In the genomic region with DNA sequence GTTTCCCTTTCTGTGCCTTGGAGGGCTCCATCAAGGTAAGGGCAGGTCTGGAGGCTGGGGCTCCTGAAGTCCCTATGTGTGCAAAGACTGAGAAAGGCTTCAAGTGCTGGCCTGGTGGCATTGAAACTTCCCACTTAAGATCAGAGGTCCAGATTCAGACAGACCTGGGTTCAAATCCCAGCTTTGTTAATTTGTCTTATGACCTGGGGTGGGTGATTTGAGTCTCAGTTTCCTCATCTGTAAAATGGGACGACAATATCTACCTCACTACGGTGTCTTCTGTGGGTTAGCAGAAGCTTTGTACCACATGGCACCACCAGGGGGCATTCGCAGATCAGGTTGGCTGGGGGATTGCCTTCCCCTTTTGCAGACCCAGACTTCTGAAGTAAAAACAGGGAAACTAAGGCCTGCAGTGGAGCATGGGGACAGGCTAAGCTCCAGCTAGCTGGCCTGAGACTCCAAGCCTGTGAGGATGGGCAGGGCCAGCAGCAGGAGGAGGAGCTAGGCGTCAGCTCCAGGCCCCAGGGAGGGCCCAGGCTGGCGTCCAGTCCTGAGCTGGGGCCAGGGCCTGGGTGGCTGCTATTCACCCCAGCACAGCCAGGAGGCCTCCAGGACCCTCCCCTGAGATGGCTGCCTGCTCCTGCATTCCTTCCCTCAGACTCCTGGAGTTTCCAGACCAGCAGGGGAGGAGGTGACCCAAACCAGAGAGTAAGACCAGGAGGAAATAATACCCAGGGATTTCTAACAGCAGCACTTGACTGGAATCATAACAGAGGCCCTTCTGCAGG, we compare ENCODE assay signal across 8 cellular contexts. TPM values are rescaled to one million over a fixed set of nuclear protein-coding genes. Genes with fewer than 3 reads are reported as not detected.
DNase-seq lines count a peak whose midpoint lies in the region; ATAC-seq and TF ChIP-seq lines count a peak whose summit lies in the region.

No MANE protein-coding gene starts in this region.

- H3K27ac Mint-ChIP-seq in CD4-positive, CD25-positive, alpha-beta regulatory T cell, result peak overlapping the region; percentile 38 to 95 (median 88)

- no peaks in the 10 kb centered on the region for H3K9me3 Mint-ChIP-seq in CD4-positive, CD25-positive, alpha-beta regulatory T cell

- H3K4me1 ChIP-seq in CD4-positive, CD25-positive, alpha-beta regulatory T cell (ENCODE audit: control insufficient read depth, insufficient read depth, low read length, poor library complexity, severe bottlenecking), result peaks cover 46% of the 10 kb centered on the region
- H3K4me1 ChIP-seq in PC-3 (ENCODE audit: insufficient read depth, low read length), result peaks cover 25% of the 10 kb centered on the region
- peaks cover 39 to 63% (median 45%) of the 10 kb centered on the region in 3 donors for H3K4me1 ChIP-seq in esophagus squamous epithelium
- H3K4me1 ChIP-seq in muscle layer of colon (ENCODE audit: insufficient read depth, low read length), result peaks cover 28% of the 10 kb centered on the region

- WGBS in esophagus squamous epithelium, 2 donors, result 10% methylated on average over 3 of the region's 5 CpGs; no CpG with 5 or more reads in 1 of the 2 donors

- intact Hi-C loops in PC-3 (cut with micrococcal nuclease) (loop anchor here (5.0 kb wide), 1 partner anchor 39 kb away; a partner anchor contains a TSS), esophagus squamous epithelium (cut with DNase I) (loop anchor here (5.0 kb wide), 2 partner anchors 39 to 99 kb away; a partner anchor contains a TSS)

- CTCF ChIA-PET in PC-3 (lab: Charles Lee), result interaction anchor here (0.6 to 2.2 kb wide), 11 partner anchors 11 to 183 kb away, joined by 3 to 33 read pairs (median 4); a partner anchor contains a TSS

- peaks cover 8 to 44% (median 20%) of the 10 kb centered on the region in 4 donors for H3K4me1 Mint-ChIP-seq in CD4-positive, CD25-positive, alpha-beta regulatory T cell

- H3K27ac ChIP-seq in CD4-positive, CD25-positive, alpha-beta regulatory T cell (ENCODE audit: insufficient read depth, low read length, poor library complexity, severe bottlenecking), result peak overlapping the region; percentile 76
- H3K27ac ChIP-seq in PC-3 (ENCODE audit: low read length) (peak overlapping the region; percentile 37; the same call in 1 of the 2 replicates), esophagus squamous epithelium (peak overlapping the region; percentile 96 to 99 (median 97)), muscle layer of colon (ENCODE audit: low read depth, low read length) (peak overlapping the region; percentile 95)

- 0 out of 2 replicates have a peak, but pooled peaks cover 3% of the 10 kb centered on the region for H3K79me2 ChIP-seq in PC-3 (ENCODE audit: low read length)

- H3K9ac ChIP-seq in PC-3 (ENCODE audit: low read length) (0 out of 2 replicates have a peak overlapping the region, but pooled peaks have one; percentile 72), muscle layer of colon (ENCODE audit: low read length) (no peak overlapping the region)

- no peaks in the 10 kb centered on the region for H3K27me3 ChIP-seq in CD4-positive, CD25-positive, alpha-beta regulatory T cell (ENCODE audit: control insufficient read depth, insufficient read depth, low read length)
- no peaks in the 10 kb centered on the region for H3K27me3 ChIP-seq in PC-3 (ENCODE audit: low read length)
- no peaks in the 10 kb centered on the region for H3K27me3 ChIP-seq in esophagus squamous epithelium
- no peaks in the 10 kb centered on the region for H3K27me3 ChIP-seq in muscle layer of colon (ENCODE audit: control insufficient read depth in 1 of 2, insufficient read depth in 2 of 2, low read length in 2 of 2)

- no TSS peak for BruUV-seq in PC-3 (replicated peaks; lab: Mats Ljungman, UMichigan)

- H3K36me3 ChIP-seq in CD4-positive, CD25-positive, alpha-beta regulatory T cell (ENCODE audit: control insufficient read depth, insufficient read depth, low read length), result peaks cover 7% of the 10 kb centered on the region
- H3K36me3 ChIP-seq in PC-3 (ENCODE audit: low read depth, low read length), result 0 out of 2 replicates have a peak, but pooled peaks cover under 1% of the 10 kb centered on the region
- H3K36me3 ChIP-seq in esophagus squamous epithelium, result peaks cover 13 to 59% (median 18%) of the 10 kb centered on the region in 3 donors
- H3K36me3 ChIP-seq in muscle layer of colon (ENCODE audit: insufficient read depth, low read length), result peaks cover 22% of the 10 kb centered on the region

- peak overlapping the region; percentile 59 for H3K4me3 ChIP-seq in CD4-positive, CD25-positive, alpha-beta regulatory T cell (ENCODE audit: low read depth, low read length)
- H3K4me3 ChIP-seq in PC-3 (ENCODE audit: low read length) (peak overlapping the region; percentile 79), esophagus squamous epithelium (peak overlapping the region; percentile 66 to 99 (median 82)), muscle layer of colon (ENCODE audit: low read depth in 1 of 2, low read length in 2 of 2) (peak overlapping the region in 1 of 2 donors; percentile 76)

- H3K4me3 Mint-ChIP-seq in CD4-positive, CD25-positive, alpha-beta regulatory T cell, result peak overlapping the region; percentile 85 to 96 (median 92)

- no peaks in the 10 kb centered on the region for H3K27me3 Mint-ChIP-seq in CD4-positive, CD25-positive, alpha-beta regulatory T cell

- no peaks in the 10 kb centered on the region for H4K20me1 ChIP-seq in PC-3 (ENCODE audit: low read length)

- H3F3A ChIP-seq in PC-3 (ENCODE audit: low read length, unreplicated experiment), result no peaks in the 10 kb centered on the region

- ATAC-seq in CD4-positive, CD25-positive, alpha-beta regulatory T cell (ENCODE audit: low read depth in 2 of 2), result peak; percentile 45 to 48
- peak; percentile 63 for ATAC-seq in PC-3
- ATAC-seq in GM18511 (IDR thresholded peaks at IDR 0.05; ENCODE audit: unreplicated experiment), result no peak

- H3K9me2 ChIP-seq in PC-3 (replicated peaks; ENCODE audit: low read length), result no peaks in the 10 kb centered on the region

- POLR2A ChIA-PET in PC-3 (lab: Charles Lee; ENCODE audit: unreplicated experiment), result interaction anchor here (0.6 to 1.0 kb wide), 3 partner anchors 8 to 39 kb away, joined by 3 to 6 read pairs (median 3); a partner anchor contains a TSS

- peak; percentile 69 for TF ChIP-seq CTCF in PC-3 (conservative IDR thresholded peaks at IDR 0.05; ENCODE audit: low read depth, low read length)
- TF ChIP-seq CTCF in esophagus squamous epithelium (IDR thresholded peaks at IDR 0.05), result peak; percentile 74 to 88 (median 85)

- H3K4me2 ChIP-seq in PC-3 (ENCODE audit: low read length), result peak overlapping the region; percentile 96

- TF ChIP-seq POLR2A in esophagus squamous epithelium (IDR thresholded peaks at IDR 0.05), result peak in 1 of 4 donors; percentile 55

- no peak overlapping the region for H2AFZ ChIP-seq in PC-3 (ENCODE audit: low read length)

- H3K9me3 ChIP-seq in CD4-positive, CD25-positive, alpha-beta regulatory T cell (ENCODE audit: control insufficient read depth in 2 of 2, low read length in 2 of 2), result no peaks in the 10 kb centered on the region
- H3K9me3 ChIP-seq in PC-3 (ENCODE audit: low read length) (no peaks in the 10 kb centered on the region), esophagus squamous epithelium (no peaks in the 10 kb centered on the region), muscle layer of colon (ENCODE audit: low read length) (no peaks in the 10 kb centered on the region)

- DNase-seq in CD4-positive, CD25-positive, alpha-beta regulatory T cell, result peak; percentile 73 to 93 (median 87)
- peak; percentile 87 for DNase-seq in HK-2 (ENCODE audit: unreplicated experiment)
- peak; percentile 81 for DNase-seq in PC-3
- DNase-seq in activated T-cell treated with anti-CD3 and anti-CD28 coated beads, Interleukin-2, amount 50 U/mL, for 48 hours, result peak; percentile 94
- DNase-seq in esophagus squamous epithelium (lab: John Stamatoyannopoulos, UW), result peak; percentile 51
- peak; percentile 86 for DNase-seq in stimulated activated CD8-positive, alpha-beta memory T cell treated with anti-CD3 and anti-CD28 coated beads, Interleukin-4, amount 100 ng/mL, for 24 hours (ENCODE audit: low read depth)

- peaks cover 4% of the 10 kb centered on the region for H3K36me3 Mint-ChIP-seq in CD4-positive, CD25-positive, alpha-beta regulatory T cell

RNA-seq across cellular contexts. Expression of a gene that starts 1.5 kb away (rescaled TPM):
- total RNA-seq in CD4-positive, CD25-positive, alpha-beta regulatory T cell, result 18.7 TPM
- 10 to 100 TPM; 10.9 to 16.4 (median 12.1) TPM for polyA plus RNA-seq in CD4-positive, CD25-positive, alpha-beta regulatory T cell
- total RNA-seq in PC-3 (2014; rRNA removed) (4.2 and 6.1 TPM in 2 replicates), esophagus squamous epithelium (10 to 100 TPM; 18.9 to 76.4 (median 40.7) TPM)

RNA-seq across cellular contexts. Expression of a gene that starts 21.2 kb away (rescaled TPM):
- 24.0 TPM for total RNA-seq in CD4-positive, CD25-positive, alpha-beta regulatory T cell
- polyA plus RNA-seq in CD4-positive, CD25-positive, alpha-beta regulatory T cell, result 1 to 10 TPM; 2.4 to 7.0 (median 4.8) TPM
- total RNA-seq in PC-3 (2014; rRNA removed), result not detected in 2 replicates
- total RNA-seq in esophagus squamous epithelium, result 1 to 10 TPM in 1 of 4 donors, under 1 TPM in 2, not detected in 1; 0.19 to 5.7 (median 0.19) TPM

RNA-seq across cellular contexts. Expression of a gene that starts 38.9 kb away (rescaled TPM):
- 67.5 TPM for total RNA-seq in CD4-positive, CD25-positive, alpha-beta regulatory T cell
- 10 to 100 TPM; 44.2 to 58.0 (median 47.4) TPM for polyA plus RNA-seq in CD4-positive, CD25-positive, alpha-beta regulatory T cell
- total RNA-seq in PC-3 (2014; rRNA removed) (12.6 and 19.5 TPM in 2 replicates), esophagus squamous epithelium (10 to 100 TPM; 40.7 to 55.1 (median 47.0) TPM)

RNA-seq across cellular contexts. Expression of a gene that starts 41.3 kb away (rescaled TPM):
- 0.96 TPM for total RNA-seq in CD4-positive, CD25-positive, alpha-beta regulatory T cell
- not detected for polyA plus RNA-seq in CD4-positive, CD25-positive, alpha-beta regulatory T cell
- total RNA-seq in PC-3 (2014; rRNA removed) (64.1 and 71.6 TPM in 2 replicates), esophagus squamous epithelium (under 1 TPM; 0.08 to 0.76 (median 0.10) TPM)

Comparison
In these comparisons a context has a peak if more than half of its experiments do, and no peak if none do; other contexts are left out.
1. H3K27ac ChIP-seq: peak in every context shown above with its lines; median percentile 97 in esophagus squamous epithelium; 95 in muscle layer of colon; 76 in CD4-positive, CD25-positive, alpha-beta regulatory T cell; 37 in PC-3.